8 cellular contexts compared by ENCODE assay signal in genomic region chrX:103405009-103405333, GRCh38. TPM values are rescaled to one million over a fixed set of nuclear protein-coding genes. Genes with fewer than 3 reads are reported as not detected.
A peak's percentile ranks its signal among the peaks of the same experiment; 100 is the strongest.
DNase-seq lines count a peak whose midpoint lies in the region; ATAC-seq, FAIRE-seq and TF ChIP-seq lines count a peak whose summit lies in the region.

No MANE protein-coding gene starts in this region.

- DNase-seq in activated naive CD4-positive, alpha-beta T cell (lab: John Stamatoyannopoulos, UW) = no peak
- DNase-seq in activated T-helper 2 cell treated with anti-CD3 and anti-CD28 coated beads, Interferon-gamma antibody, Interleukin-2, Interleukin-4, amounts not matched to agents 10 μg/mL and 5 μg/mL and 100 μg/mL, durations not matched to agents 14 hours and 24 hours and 36 hours (ENCODE audit: low spot score) = no peak
- no peak for DNase-seq in HepG2 (ENCODE audit: low spot score)
- DNase-seq in stimulated activated CD4-positive, alpha-beta T cell treated with anti-CD3 and anti-CD28 coated beads, Interleukin-4, amount 100 ng/mL, for 1 hour = no peak
- DNase-seq in NK-92 (lab: John Stamatoyannopoulos, UW; ENCODE audit: unreplicated experiment) = no peak

- FAIRE-seq in HepG2 (lab: Jason Lieb, UNC) = no peak

- TF ChIP-seq RAD21 in HepG2 (CRISPR knock-in tag; IDR thresholded peaks at IDR 0.05) = no peak

- no peaks in the 10 kb centered on the region for H3K27me3 ChIP-seq in HepG2 (ENCODE audit: control insufficient read depth in 1 of 2, insufficient read depth in 2 of 2, low read length in 2 of 2)

- H3K4me2 ChIP-seq in HepG2 (ENCODE audit: low read depth, low read length) = peak overlapping the region; percentile 63

- peaks cover 15% of the 10 kb centered on the region for H3K4me1 Mint-ChIP-seq in activated naive CD4-positive, alpha-beta T cell treated with anti-CD3 and anti-CD28 coated beads, Interleukin-2, amount 50 U/mL, for 24 hours
- H3K4me1 Mint-ChIP-seq in activated T-helper 2 cell treated with anti-CD3 and anti-CD28 coated beads, Interferon-gamma antibody, Interleukin-2, Interleukin-4, amounts not matched to agents 10 μg/mL and 5 μg/mL and 100 μg/mL, durations not matched to agents 14 hours and 24 hours and 36 hours (ENCODE audit: low read depth) = peaks cover 7% of the 10 kb centered on the region

- no peak for TF ChIP-seq POLR2A in HepG2 (IDR thresholded peaks at IDR 0.05; ENCODE audit: insufficient read depth in 1 of 2, low read depth in 2 of 2, low read length in 2 of 2)

- no peaks in the 10 kb centered on the region for H3K36me3 ChIP-seq in HepG2 (replicated peaks in 1 of 2; ENCODE audit: control insufficient read depth in 1 of 2, insufficient read depth in 2 of 2, low read length in 2 of 2)
- no peaks in the 10 kb centered on the region for H3K36me3 ChIP-seq in urinary bladder (ENCODE audit: insufficient read depth)

- 0% methylated on average over 1 of the region's 7 CpGs for WGBS in HepG2 (ENCODE audit: low lambda C conversion rate)
- 9% methylated on average over 7 of the region's 7 CpGs for WGBS in urinary bladder

- no peaks in the 10 kb centered on the region for H4K20me1 ChIP-seq in HepG2 (ENCODE audit: insufficient read depth, low read length)

- no peaks in the 10 kb centered on the region for H3K27me3 Mint-ChIP-seq in activated naive CD4-positive, alpha-beta T cell treated with anti-CD3 and anti-CD28 coated beads, Interleukin-2, amount 50 U/mL, for 24 hours
- no peaks in the 10 kb centered on the region for H3K27me3 Mint-ChIP-seq in activated T-helper 2 cell treated with anti-CD3 and anti-CD28 coated beads, Interferon-gamma antibody, Interleukin-2, Interleukin-4, amounts not matched to agents 10 μg/mL and 5 μg/mL and 100 μg/mL, durations not matched to agents 14 hours and 24 hours and 36 hours (ENCODE audit: low read depth)

- in situ Hi-C loops in HepG2 (cut with HindIII; ENCODE audit: extremely low pct_ligation_motif_present, low pct_unique_long_range_greater_than_20kb) = no loop called here

- POLR2A ChIA-PET in HepG2 (lab: Yijun Ruan, JAX) = interaction anchor here (0.6 kb wide), 1 partner anchor 28 kb away, joined by 3 read pairs; no protein-coding TSS in a partner anchor

- H3K36me3 Mint-ChIP-seq in activated naive CD4-positive, alpha-beta T cell treated with anti-CD3 and anti-CD28 coated beads, Interleukin-2, amount 50 U/mL, for 24 hours = no peaks in the 10 kb centered on the region
- H3K36me3 Mint-ChIP-seq in activated T-helper 2 cell treated with anti-CD3 and anti-CD28 coated beads, Interferon-gamma antibody, Interleukin-2, Interleukin-4, amounts not matched to agents 10 μg/mL and 5 μg/mL and 100 μg/mL, durations not matched to agents 14 hours and 24 hours and 36 hours (ENCODE audit: low read depth) = no peaks in the 10 kb centered on the region

- no peak overlapping the region for H3K27ac Mint-ChIP-seq in activated naive CD4-positive, alpha-beta T cell treated with anti-CD3 and anti-CD28 coated beads, Interleukin-2, amount 50 U/mL, for 24 hours
- peak overlapping the region; percentile 33 for H3K27ac Mint-ChIP-seq in activated T-helper 2 cell treated with anti-CD3 and anti-CD28 coated beads, Interferon-gamma antibody, Interleukin-2, Interleukin-4, amounts not matched to agents 10 μg/mL and 5 μg/mL and 100 μg/mL, durations not matched to agents 14 hours and 24 hours and 36 hours

- no peaks in the 10 kb centered on the region for H3K79me2 ChIP-seq in HepG2 (ENCODE audit: insufficient read depth, low read length)

- H2AFZ ChIP-seq in HepG2 (ENCODE audit: low read length) = no peak overlapping the region

- no TSS peak for BruUV-seq in HepG2 (replicated peaks; lab: Mats Ljungman, UMichigan)

- no peak overlapping the region for H3K27ac ChIP-seq in HepG2 (ENCODE audit: extremely low read length, insufficient read depth, low read length)
- no peak overlapping the region for H3K27ac ChIP-seq in urinary bladder (ENCODE audit: low read depth)

- no peak for TF ChIP-seq CTCF in HepG2 (CRISPR knock-in tag; IDR thresholded peaks at IDR 0.05)

- H3K9me3 Mint-ChIP-seq in activated naive CD4-positive, alpha-beta T cell treated with anti-CD3 and anti-CD28 coated beads, Interleukin-2, amount 50 U/mL, for 24 hours = no peaks in the 10 kb centered on the region
- no peaks in the 10 kb centered on the region for H3K9me3 Mint-ChIP-seq in activated T-helper 2 cell treated with anti-CD3 and anti-CD28 coated beads, Interferon-gamma antibody, Interleukin-2, Interleukin-4, amounts not matched to agents 10 μg/mL and 5 μg/mL and 100 μg/mL, durations not matched to agents 14 hours and 24 hours and 36 hours

- peak overlapping the region; percentile 55 to 72 (median 60); a peak in 5 of 6 replicates for H3K4me3 ChIP-seq in HepG2 (replicated peaks in 1 of 3; ENCODE audit: insufficient read depth in 1 of 3, low read depth in 2 of 3, low read length in 3 of 3)
- peak overlapping the region; percentile 43 for H3K4me3 ChIP-seq in urinary bladder (ENCODE audit: low read depth, low read length)

- ATAC-seq in HepG2 = no peak
- no peak for ATAC-seq in GM19351 (IDR thresholded peaks at IDR 0.05; ENCODE audit: unreplicated experiment)

- no peak overlapping the region for H3K9ac ChIP-seq in HepG2 (ENCODE audit: insufficient read depth, low read depth, low read length)

- H3K4me1 ChIP-seq in HepG2 (ENCODE audit: insufficient read depth, low read length) (no peaks in the 10 kb centered on the region), urinary bladder (ENCODE audit: insufficient read depth) (no peaks in the 10 kb centered on the region)

- CTCF ChIA-PET in HepG2 (lab: Yijun Ruan, JAX; ENCODE audit: low intra/inter-chr PET ratio, low total read pairs) = no interaction called here

- intact Hi-C loops in activated T-helper 2 cell treated with anti-CD3 and anti-CD28 coated beads, Interferon-gamma antibody, Interleukin-2, Interleukin-4, amounts not matched to agents 10 μg/mL and 5 μg/mL and 100 μg/mL, durations not matched to agents 14 hours and 24 hours and 36 hours (cut with micrococcal nuclease) = no loop called here
- intact Hi-C loops in HepG2 (cut with micrococcal nuclease; ENCODE audit: unreplicated experiment) = no loop called here

- peak overlapping the region; percentile 86 for H3K4me3 Mint-ChIP-seq in activated naive CD4-positive, alpha-beta T cell treated with anti-CD3 and anti-CD28 coated beads, Interleukin-2, amount 50 U/mL, for 24 hours
- peak overlapping the region; percentile 87 for H3K4me3 Mint-ChIP-seq in activated T-helper 2 cell treated with anti-CD3 and anti-CD28 coated beads, Interferon-gamma antibody, Interleukin-2, Interleukin-4, amounts not matched to agents 10 μg/mL and 5 μg/mL and 100 μg/mL, durations not matched to agents 14 hours and 24 hours and 36 hours (ENCODE audit: low read depth)

- TF ChIP-seq EP300 in HepG2 (IDR thresholded peaks at IDR 0.05; ENCODE audit: low read depth in 2 of 2, low read length in 2 of 2) = no peak
- no peak for TF ChIP-seq EP300 in HepG2 (CRISPR knock-in tag; IDR thresholded peaks at IDR 0.05; ENCODE audit: borderline replicate concordance)

- H3K9me3 ChIP-seq in HepG2 (ENCODE audit: low read length) = no peaks in the 10 kb centered on the region

RNA-seq across cellular contexts. Expression of gene BEX3, which starts 28.6 kb away (rescaled TPM):
- total RNA-seq in activated T-helper 2 cell treated with anti-CD3 and anti-CD28 coated beads, Interferon-gamma antibody, Interleukin-2, Interleukin-4, amounts not matched to agents 10 μg/mL and 5 μg/mL and 100 μg/mL, durations not matched to agents 14 hours and 24 hours and 36 hours = 7.0 and 8.4 TPM in 2 replicates
- total RNA-seq in HepG2 (2016; rRNA removed; fragmentation: Illumina TruSeq; extraction: Trizol) = 55.8 and 63.4 TPM in 2 replicates
- total RNA-seq in HepG2 (2016; cell fraction: cytosol; rRNA removed; fragmentation: Illumina TruSeq; extraction: Trizol; ENCODE audit: low read depth) = 16.7 and 19.3 TPM in 2 replicates
- 54.0 and 66.4 TPM in 2 replicates for total RNA-seq in HepG2 (2016; cell fraction: insoluble cytoplasmic fraction; rRNA removed; fragmentation: Illumina TruSeq; extraction: Trizol)
- total RNA-seq in HepG2 (2016; cell fraction: membrane; rRNA removed; fragmentation: Illumina TruSeq; extraction: Trizol) = 28.1 and 33.1 TPM in 2 replicates
- total RNA-seq in HepG2 (2016; cell fraction: nucleus; rRNA removed; fragmentation: Illumina TruSeq; extraction: Trizol) = 26.0 and 27.5 TPM in 2 replicates
- 38.5 and 50.9 TPM in 2 replicates for polyA plus RNA-seq in HepG2 (2011; rRNA removed)
- polyA plus RNA-seq in HepG2 (2011; cell fraction: cytosol; rRNA removed) = 28.0 and 34.0 TPM in 2 replicates
- 11.7 and 19.8 TPM in 2 replicates for polyA plus RNA-seq in HepG2 (2011; cell fraction: nucleus; rRNA removed)
- 55.0 and 81.6 TPM in 2 replicates for polyA plus RNA-seq in HepG2 (2012)
- 21.1 and 28.5 TPM in 2 replicates for polyA plus RNA-seq in HepG2 (2016; cell fraction: cytosol; fragmentation: Illumina TruSeq; extraction: Trizol; ENCODE audit: low read depth)
- polyA plus RNA-seq in HepG2 (2016; cell fraction: insoluble cytoplasmic fraction; fragmentation: Illumina TruSeq; extraction: Trizol; ENCODE audit: low read depth) = 77.0 and 78.6 TPM in 2 replicates
- polyA plus RNA-seq in HepG2 (2016; cell fraction: membrane; fragmentation: Illumina TruSeq; extraction: Trizol; ENCODE audit: low read depth) = 31.6 and 36.2 TPM in 2 replicates
- 45.3 and 46.1 TPM in 2 replicates for polyA plus RNA-seq in HepG2 (2016; cell fraction: nucleus; fragmentation: Illumina TruSeq; extraction: Trizol; ENCODE audit: insufficient read depth, low read depth)
- 8.9 and 13.0 TPM in 2 replicates for polyA minus RNA-seq in HepG2 (2011; rRNA and poly(A)+ RNA removed; ENCODE audit: low replicate concordance)
- 8.9 and 9.7 TPM in 2 replicates for polyA minus RNA-seq in HepG2 (2011; cell fraction: cytosol; rRNA and poly(A)+ RNA removed)
- 6.6 and 8.2 TPM in 2 replicates for polyA minus RNA-seq in HepG2 (2011; cell fraction: nucleus; rRNA and poly(A)+ RNA removed)
- total RNA-seq in urinary bladder = 175 TPM
- polyA plus RNA-seq in urinary bladder = 153 TPM

RNA-seq across cellular contexts. Expression of gene TCEAL9, which starts 48.7 kb away (rescaled TPM):
- 0.73 and 0.97 TPM in 2 replicates for total RNA-seq in activated T-helper 2 cell treated with anti-CD3 and anti-CD28 coated beads, Interferon-gamma antibody, Interleukin-2, Interleukin-4, amounts not matched to agents 10 μg/mL and 5 μg/mL and 100 μg/mL, durations not matched to agents 14 hours and 24 hours and 36 hours
- 45.8 and 65.4 TPM in 2 replicates for total RNA-seq in HepG2 (2016; rRNA removed; fragmentation: Illumina TruSeq; extraction: Trizol)
- total RNA-seq in HepG2 (2016; cell fraction: cytosol; rRNA removed; fragmentation: Illumina TruSeq; extraction: Trizol; ENCODE audit: low read depth) = 6.0 and 7.6 TPM in 2 replicates
- total RNA-seq in HepG2 (2016; cell fraction: insoluble cytoplasmic fraction; rRNA removed; fragmentation: Illumina TruSeq; extraction: Trizol) = 47.4 and 69.9 TPM in 2 replicates
- 9.1 and 10.8 TPM in 2 replicates for total RNA-seq in HepG2 (2016; cell fraction: membrane; rRNA removed; fragmentation: Illumina TruSeq; extraction: Trizol)
- total RNA-seq in HepG2 (2016; cell fraction: nucleus; rRNA removed; fragmentation: Illumina TruSeq; extraction: Trizol) = 18.0 and 18.6 TPM in 2 replicates
- 9.3 and 15.8 TPM in 2 replicates for polyA plus RNA-seq in HepG2 (2011; rRNA removed)
- polyA plus RNA-seq in HepG2 (2011; cell fraction: cytosol; rRNA removed) = 4.1 and 8.0 TPM in 2 replicates
- 2.8 and 3.9 TPM in 2 replicates for polyA plus RNA-seq in HepG2 (2011; cell fraction: nucleus; rRNA removed)
- 22.7 and 32.6 TPM in 2 replicates for polyA plus RNA-seq in HepG2 (2012)
- polyA plus RNA-seq in HepG2 (2016; cell fraction: cytosol; fragmentation: Illumina TruSeq; extraction: Trizol; ENCODE audit: low read depth) = 4.3 and 4.7 TPM in 2 replicates
- 90.4 and 96.9 TPM in 2 replicates for polyA plus RNA-seq in HepG2 (2016; cell fraction: insoluble cytoplasmic fraction; fragmentation: Illumina TruSeq; extraction: Trizol; ENCODE audit: low read depth)
- 6.5 and 6.6 TPM in 2 replicates for polyA plus RNA-seq in HepG2 (2016; cell fraction: membrane; fragmentation: Illumina TruSeq; extraction: Trizol; ENCODE audit: low read depth)
- 35.3 and 41.8 TPM in 2 replicates for polyA plus RNA-seq in HepG2 (2016; cell fraction: nucleus; fragmentation: Illumina TruSeq; extraction: Trizol; ENCODE audit: insufficient read depth, low read depth)
- 0.34 and 1.5 TPM in 2 replicates for polyA minus RNA-seq in HepG2 (2011; rRNA and poly(A)+ RNA removed; ENCODE audit: low replicate concordance)
- polyA minus RNA-seq in HepG2 (2011; cell fraction: cytosol; rRNA and poly(A)+ RNA removed) = 3.2 and 5.0 TPM in 2 replicates
- polyA minus RNA-seq in HepG2 (2011; cell fraction: nucleus; rRNA and poly(A)+ RNA removed) = 3.6 and 4.4 TPM in 2 replicates
- total RNA-seq in urinary bladder = 102 TPM
- polyA plus RNA-seq in urinary bladder = 102 TPM
